In genomic region chr1:16078925-16079656, GRCh38 we compare ENCODE assay signal across 8 cellular contexts. TPM values are rescaled to one million over a fixed set of nuclear protein-coding genes. Genes with fewer than 3 reads are reported as not detected.
DNase-seq lines count a peak whose midpoint lies in the region; ATAC-seq, FAIRE-seq and TF ChIP-seq lines count a peak whose summit lies in the region.

No MANE protein-coding gene starts in this region.

- no peak overlapping the region for H3K4me3 ChIP-seq in Caco-2 (ENCODE audit: low read depth, low read length)
- H3K4me3 ChIP-seq in HFF-Myc (replicated peaks; ENCODE audit: low read depth, low read length), result no peak overlapping the region
- H3K4me3 ChIP-seq in mammary epithelial cell (replicated peaks in 1 of 3; ENCODE audit: insufficient read depth in 1 of 3, low read depth in 2 of 3, low read length in 3 of 3), result no peak overlapping the region
- peak overlapping the region in 1 of 2 donors; percentile 14 for H3K4me3 ChIP-seq in kidney (ENCODE audit: low read length in 2 of 2)

- H3K4me1 ChIP-seq in Caco-2 (peaks cover 5% of the 10 kb centered on the region; the same call in 1 of the 2 replicates), mammary epithelial cell (ENCODE audit: insufficient read depth, low read length) (peaks cover 29% of the 10 kb centered on the region), kidney (ENCODE audit: control insufficient read depth in 1 of 2, insufficient read depth in 1 of 2, low read depth in 1 of 2, low read length in 2 of 2) (peaks cover 6 to 12% of the 10 kb centered on the region in 2 donors)

- no peak overlapping the region for H3K4me3 Mint-ChIP-seq in Caco-2 (ENCODE audit: unreplicated experiment)

- H4K20me1 ChIP-seq in mammary epithelial cell (ENCODE audit: insufficient read depth, low read length), result no peaks in the 10 kb centered on the region

- in situ Hi-C loops in mammary epithelial cell (cut with MboI; ENCODE audit: low sequenced_read_pairs in 2 of 2), result loop anchor here (5.0 to 25.0 kb wide), 4 partner anchors 68 to 283 kb away; partner anchors contain the start of genes FBXO42 (in 1 of the 2) and SZRD1 (in 1 of the 2)

- POLR2A ChIA-PET in Caco-2 (lab: Charles Lee), result interaction anchor here (0.8 kb wide), 1 partner anchor 100 kb away, joined by 3 read pairs; no protein-coding TSS in a partner anchor

- no peak for ATAC-seq in HG02678 (IDR thresholded peaks at IDR 0.05; ENCODE audit: unreplicated experiment)

- no peak overlapping the region for H3K9ac ChIP-seq in mammary epithelial cell (ENCODE audit: insufficient read depth, low read length)
- peak overlapping the region in 1 of 2 donors; percentile 40 for H3K9ac ChIP-seq in kidney (ENCODE audit: low read length in 2 of 2)

- H3K9me3 ChIP-seq in Caco-2, result no peaks in the 10 kb centered on the region
- H3K9me3 ChIP-seq in mammary epithelial cell (replicated peaks; ENCODE audit: insufficient read depth, low read length), result no peaks in the 10 kb centered on the region
- H3K9me3 ChIP-seq in kidney (ENCODE audit: control insufficient read depth in 1 of 2, low read length in 2 of 2), result no peaks in the 10 kb centered on the region

- no peaks in the 10 kb centered on the region for H3K79me2 ChIP-seq in mammary epithelial cell (ENCODE audit: insufficient read depth, low read length)

- H3K27me3 Mint-ChIP-seq in Caco-2 (ENCODE audit: insufficient read depth, unreplicated experiment), result no peaks in the 10 kb centered on the region

- CTCF ChIA-PET in Caco-2 (lab: Charles Lee) (interaction anchor here (0.6 to 3.3 kb wide), 20 partner anchors 11 to 288 kb away, joined by 3 to 24 read pairs (median 4); partner anchors contain the start of gene SZRD1), mammary epithelial cell (lab: Charles Lee; ENCODE audit: low non-redundant PET) (interaction anchor here (0.7 to 1.2 kb wide), 4 partner anchors 12 to 166 kb away, joined by 3 to 27 read pairs (median 5); no protein-coding TSS in a partner anchor)

- H3K4me2 ChIP-seq in mammary epithelial cell (ENCODE audit: insufficient read depth, low read depth, low read length), result peak overlapping the region; percentile 23

- H3K27ac ChIP-seq in mammary epithelial cell (ENCODE audit: insufficient read depth, low read depth, low read length) (no peak overlapping the region), kidney (ENCODE audit: low read depth in 2 of 2, low read length in 2 of 2) (no peak overlapping the region)

- 30% methylated on average over 9 of the region's 10 CpGs for WGBS in mammary epithelial cell (ENCODE audit: low coverage, missing lambda C conversion rate)

- BruUV-seq in Caco-2 (replicated peaks; lab: Mats Ljungman, UMichigan), result no TSS peak
- no TSS peak for BruUV-seq in mammary epithelial cell (replicated peaks; lab: Mats Ljungman, UMichigan)

- dilution Hi-C loops in mammary epithelial cell (cut with HindIII; ENCODE audit: low sequenced_read_pairs), result no loop called here

- FAIRE-seq in kidney (lab: Jason Lieb, UNC), result no peak

- H3K36me3 ChIP-seq in Caco-2 (ENCODE audit: control insufficient read depth, insufficient read depth, low read length) (no peaks in the 10 kb centered on the region), mammary epithelial cell (ENCODE audit: insufficient read depth, low read length) (no peaks in the 10 kb centered on the region), kidney (ENCODE audit: control insufficient read depth in 1 of 2, insufficient read depth in 2 of 2, low read length in 2 of 2) (no peaks in the 10 kb centered on the region)

- H3K36me3 Mint-ChIP-seq in Caco-2 (ENCODE audit: insufficient read depth, unreplicated experiment), result no peaks in the 10 kb centered on the region

- H2AFZ ChIP-seq in mammary epithelial cell (ENCODE audit: low read depth, low read length), result peak overlapping the region; percentile 61

- intact Hi-C loops in Caco-2 (cut with micrococcal nuclease; ENCODE audit: unreplicated experiment), result loop anchor here (1.0 to 10.0 kb wide), 3 partner anchors 108 to 286 kb away; partner anchors contain the start of gene SZRD1
- intact Hi-C loops in mammary epithelial cell (cut with micrococcal nuclease), result loop anchor here (1.0 to 10.0 kb wide), 8 partner anchors 70 to 828 kb away; partner anchors contain the start of genes CPLANE2 and NECAP2
- intact Hi-C loops in kidney (cut with DNase I), result loop anchor here (5.0 kb wide), 1 partner anchor 108 kb away; no protein-coding TSS in a partner anchor

- TF ChIP-seq CTCF in Caco-2 (IDR thresholded peaks at IDR 0.05; ENCODE audit: insufficient read depth in 1 of 2, low read depth in 1 of 2, low read length in 1 of 2, severe bottlenecking in 1 of 2, unreplicated experiment in 1 of 2) (peak; percentile 68 to 85), HFF-Myc (IDR thresholded peaks at IDR 0.05; ENCODE audit: low read depth, low read length, missing control alignments) (peak; percentile 90), mammary epithelial cell (conservative IDR thresholded peaks at IDR 0.05 in 1 of 2, IDR thresholded peaks at IDR 0.05 in 1 of 2; ENCODE audit: extremely low read depth in 1 of 2, insufficient read depth in 1 of 2, low read depth in 1 of 2, low read length in 2 of 2) (peak; percentile 93 to 96), kidney (IDR thresholded peaks at IDR 0.05; ENCODE audit: borderline replicate concordance, extremely low read depth, insufficient read depth) (peak; percentile 91)

- no peaks in the 10 kb centered on the region for H3K4me1 Mint-ChIP-seq in Caco-2 (ENCODE audit: low read depth, unreplicated experiment)

- H3K27ac Mint-ChIP-seq in Caco-2 (ENCODE audit: unreplicated experiment), result no peak overlapping the region

- DNase-seq in Caco-2, result peak; percentile 79 to 83
- peak; percentile 27 for DNase-seq in HFF-Myc (ENCODE audit: extremely low read depth, low read depth)
- peak; percentile 71 for DNase-seq in NCI-H345 (lab: John Stamatoyannopoulos, UW)
- peak; percentile 41 for DNase-seq in activated CD4-positive, CD25-positive, alpha-beta regulatory T cell treated with anti-CD3 and anti-CD28 coated beads, Interleukin-2, amount 50 U/mL, for 16 hours (ENCODE audit: low read depth, low spot score)
- peak; percentile 55 for DNase-seq in mammary epithelial cell
- DNase-seq in kidney, result peak; percentile 88
- peak; percentile 31 to 57 (median 50) for DNase-seq in stimulated activated CD4-positive, alpha-beta T cell treated with anti-CD3 and anti-CD28 coated beads, Interleukin-1b, Interleukin-23, amount 100 ng/mL, for 24 hours (ENCODE audit: low read depth in 4 of 4, low spot score in 1 of 4)

- no peaks in the 10 kb centered on the region for H3K9me3 Mint-ChIP-seq in Caco-2 (ENCODE audit: unreplicated experiment)

- H3K27me3 ChIP-seq in Caco-2 (replicated peaks; ENCODE audit: control insufficient read depth, insufficient read depth, low read length) (no peaks in the 10 kb centered on the region), mammary epithelial cell (ENCODE audit: insufficient read depth, low read length) (no peaks in the 10 kb centered on the region)

RNA-seq across cellular contexts. Expression of gene FAM131C, which starts 5.6 kb away (rescaled TPM):
- total RNA-seq in Caco-2 (2022), result 0.41 and 0.44 TPM in 2 replicates
- under 1 TPM; 0.67 to 0.71 TPM for total RNA-seq in mammary epithelial cell
- polyA plus RNA-seq in mammary epithelial cell, result 0.60 TPM
- polyA minus RNA-seq in mammary epithelial cell, result not detected
- total RNA-seq in kidney, result 5.0 TPM
- 12.0 TPM for polyA plus RNA-seq in kidney (ENCODE audit: insufficient read depth, low read depth, low replicate concordance)

RNA-seq across cellular contexts. Expression of gene CLCNKB, which starts 35.5 kb away (rescaled TPM):
- total RNA-seq in Caco-2 (2022) (not detected in 2 replicates), mammary epithelial cell (not detected), kidney (60.6 TPM)
- polyA plus RNA-seq in mammary epithelial cell (0.02 TPM), kidney (ENCODE audit: insufficient read depth, low read depth, low replicate concordance) (519 TPM)
- polyA minus RNA-seq in mammary epithelial cell, result not detected

RNA-seq across cellular contexts. Expression of gene CLCNKA, which starts 57.3 kb away (rescaled TPM):
- total RNA-seq in Caco-2 (2022), result 0.46 TPM in 1 of 2 replicates, not detected in the other
- not detected for total RNA-seq in mammary epithelial cell
- polyA plus RNA-seq in mammary epithelial cell, result not detected
- not detected for polyA minus RNA-seq in mammary epithelial cell
- total RNA-seq in kidney, result 7.8 TPM
- polyA plus RNA-seq in kidney (ENCODE audit: insufficient read depth, low read depth, low replicate concordance), result 187 TPM

Comparison
In these comparisons a context has a peak if more than half of its experiments do, and no peak if none do; other contexts are left out.
1. DNase-seq: peak in every context shown above with its lines; median percentile 88 in kidney; 81 in Caco-2; 71 in NCI-H345; 55 in mammary epithelial cell; 50 in stimulated activated CD4-positive, alpha-beta T cell treated with anti-CD3 and anti-CD28 coated beads, Interleukin-1b, Interleukin-23, amount 100 ng/mL, for 24 hours; 41 in activated CD4-positive, CD25-positive, alpha-beta regulatory T cell treated with anti-CD3 and anti-CD28 coated beads, Interleukin-2, amount 50 U/mL, for 16 hours; 27 in HFF-Myc.
2. RNA of gene CLCNKB, which starts 35.5 kb away (total RNA-seq): 60.6 TPM in kidney (single experiment); not detected in mammary epithelial cell and not detected in Caco-2; every median in the first group is over 10 times any median in the second.
3. Peak in every context shown above with its lines, with median percentiles within 50 percentile points of each other: CTCF ChIP-seq.